In the genomic region with DNA sequence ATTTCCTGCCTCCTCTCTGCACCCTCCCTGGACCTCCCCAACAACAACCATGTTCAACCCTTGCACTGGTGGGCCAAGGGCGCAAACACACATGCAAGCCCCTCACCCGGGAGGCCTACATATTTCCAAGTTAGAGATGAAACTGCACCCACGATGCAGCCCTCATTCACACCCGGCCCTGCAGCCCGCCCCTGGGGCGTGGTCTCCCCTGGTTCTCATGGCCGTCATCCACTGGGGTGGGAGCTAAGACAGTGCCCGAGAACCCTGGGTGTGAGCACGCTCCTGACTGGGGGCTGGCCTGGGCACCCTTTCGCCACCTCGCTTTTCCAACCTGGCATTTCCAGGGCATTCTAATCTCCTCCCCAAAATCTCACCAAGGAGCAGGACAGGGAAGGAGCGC, we compare ENCODE assay signal across 1 cellular context.
TF ChIP-seq lines count a peak whose summit lies in the region.

No MANE protein-coding gene starts in this region.

TF ChIP-seq in A549, 52 proteins besides CTCF, POLR2A, EP300 and RAD21 (continued from another document):
- no peak for TF ChIP-seq BHLHE40 (IDR thresholded peaks at IDR 0.05; ENCODE audit: low read depth, low read length)
- no peak for TF ChIP-seq CBX2 (IDR thresholded peaks at IDR 0.05; ENCODE audit: borderline replicate concordance, low read depth)
- no peak for TF ChIP-seq TFCP2L1 (CRISPR knock-in tag; IDR thresholded peaks at IDR 0.05)
- TF ChIP-seq TP53 (CRISPR knock-in tag; IDR thresholded peaks at IDR 0.05), result no peak
- TF ChIP-seq KDM1A (IDR thresholded peaks at IDR 0.05; ENCODE audit: low read depth), result no peak
- no peak for TF ChIP-seq RCOR1 (IDR thresholded peaks at IDR 0.05; ENCODE audit: low read depth, low read length)
- no peak for TF ChIP-seq E2F6 (IDR thresholded peaks at IDR 0.05; ENCODE audit: borderline replicate concordance, low read depth)
- no peak for TF ChIP-seq MYC (IDR thresholded peaks at IDR 0.05; ENCODE audit: borderline replicate concordance, low read length)
- no peak for TF ChIP-seq BCL3 (IDR thresholded peaks at IDR 0.05)
- no peak for TF ChIP-seq USF2 (IDR thresholded peaks at IDR 0.05)
- no peak for TF ChIP-seq ZC3H11A (IDR thresholded peaks at IDR 0.05)
- no peak for TF ChIP-seq JUN (IDR thresholded peaks at IDR 0.05)
- TF ChIP-seq HOXB13 (CRISPR knock-in tag; IDR thresholded peaks at IDR 0.05; ENCODE audit: low read depth), result no peak
- TF ChIP-seq FOSL2 (IDR thresholded peaks at IDR 0.05), result no peak
- no peak for TF ChIP-seq FOSL2 (CRISPR knock-in tag; IDR thresholded peaks at IDR 0.05)
- no peak for TF ChIP-seq JUNB (IDR thresholded peaks at IDR 0.05)
